ENCODE assay signal across 3 cellular contexts in the genomic region with DNA sequence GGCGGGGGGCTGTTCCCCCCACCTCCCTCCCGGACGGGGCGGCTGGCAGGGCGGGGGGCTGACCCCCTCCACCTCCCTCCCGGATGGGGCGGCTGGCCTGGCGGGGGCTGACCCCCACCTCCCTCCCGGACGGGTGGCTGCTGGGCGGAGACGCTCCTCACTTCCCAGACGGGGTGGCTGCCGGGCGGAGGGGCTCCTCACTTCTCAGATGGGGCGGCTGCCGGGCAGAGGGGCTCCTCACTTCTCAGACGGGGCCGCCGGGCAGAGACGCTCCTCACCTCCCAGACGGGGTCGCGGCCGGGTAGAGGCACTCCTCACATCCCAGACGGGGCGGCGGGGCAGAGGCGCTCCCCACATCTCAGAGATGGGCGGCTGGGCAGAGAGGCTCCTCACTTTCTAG.
DNase-seq lines count a peak whose midpoint lies in the region; FAIRE-seq and TF ChIP-seq lines count a peak whose summit lies in the region.
"Not testable (repeated sequence)": the region's sequence is repeated elsewhere in the genome, so short reads cannot be mapped to it uniquely, and the experiment has no call there.

No MANE protein-coding gene starts in this region.

- DNase-seq in CD14-positive monocyte (ENCODE audit: low spot score) (peak; percentile 8), chondrocyte (ENCODE audit: low spot score) (peak; percentile 49), kidney (peak; percentile 38)

- not testable (repeated sequence) for H3K4me1 ChIP-seq in kidney (ENCODE audit: control insufficient read depth in 1 of 2, insufficient read depth in 1 of 2, low read depth in 1 of 2, low read length in 2 of 2)

- H3K36me3 ChIP-seq in kidney (ENCODE audit: control insufficient read depth in 1 of 2, insufficient read depth in 2 of 2, low read length in 2 of 2) = not testable (repeated sequence)

- not testable (repeated sequence) for H3K27ac ChIP-seq in kidney (ENCODE audit: low read depth in 2 of 2, low read length in 2 of 2)

- peaks cover 3 to 18% (median 7%) of the 10 kb centered on the region in 3 donors for H3K27me3 Mint-ChIP-seq in CD14-positive monocyte (ENCODE audit: low read depth in 3 of 3)
- H3K27me3 Mint-ChIP-seq in chondrocyte (ENCODE audit: low read depth) = not testable (repeated sequence)

- H3K36me3 Mint-ChIP-seq in CD14-positive monocyte; chondrocyte (ENCODE audit: low read depth): not testable (repeated sequence)

- not testable (repeated sequence) for H3K4me3 ChIP-seq in kidney (ENCODE audit: low read length in 2 of 2)

- not testable (repeated sequence) for H3K27ac Mint-ChIP-seq in CD14-positive monocyte; chondrocyte (ENCODE audit: unreplicated experiment)

- not testable (repeated sequence) for H3K9me3 ChIP-seq in kidney (ENCODE audit: control insufficient read depth in 1 of 2, low read length in 2 of 2)

- not testable (repeated sequence) for TF ChIP-seq CTCF in CD14-positive monocyte (IDR thresholded peaks at IDR 0.05); chondrocyte (IDR thresholded peaks at IDR 0.05); kidney (IDR thresholded peaks at IDR 0.05; ENCODE audit: borderline replicate concordance, extremely low read depth, insufficient read depth)

- peaks cover 0 to 11% (median 3%) of the 10 kb centered on the region in 7 donors for H3K9me3 Mint-ChIP-seq in CD14-positive monocyte
- not testable (repeated sequence) for H3K9me3 Mint-ChIP-seq in chondrocyte (ENCODE audit: low read depth)

- intact Hi-C loops in CD14-positive monocyte (cut with micrococcal nuclease); kidney (cut with DNase I): not testable (repeated sequence)

- H3K9ac ChIP-seq in kidney (ENCODE audit: low read length in 2 of 2) = not testable (repeated sequence)

- not testable (repeated sequence) for FAIRE-seq in kidney (lab: Jason Lieb, UNC)

- not testable (repeated sequence) for H3K4me1 Mint-ChIP-seq in CD14-positive monocyte; chondrocyte (ENCODE audit: low read depth)

- H3K4me3 Mint-ChIP-seq in CD14-positive monocyte; chondrocyte (ENCODE audit: unreplicated experiment): not testable (repeated sequence)
